ENCODE assay signal across 18 cellular contexts in genomic region chr15:76116138-76116885, GRCh38. TPM values are rescaled to one million over a fixed set of nuclear protein-coding genes. Genes with fewer than 3 reads are reported as not detected.
"Had no signal": no experiment of that assay in that cellular context is flagged by ENCODE, and none has a peak within 500 bp of the region (broad histone marks: within the 10 kb centered on the region; RNA-seq: fewer than 3 reads in every experiment).

No MANE protein-coding gene starts in this region.

- H3K4me3 ChIP-seq: breast epithelium, heart left ventricle, ovary, sigmoid colon, vagina had no signal

- DNase-seq: activated CD4-positive, alpha-beta T cell treated with anti-CD3 and anti-CD28 coated beads, Interleukin-2, amount 50 U/mL, for 1 hour; activated naive CD4-positive, alpha-beta T cell treated with anti-CD3 and anti-CD28 coated beads for 36 hours; activated naive CD8-positive, alpha-beta T cell treated with anti-CD3 and anti-CD28 coated beads, Interleukin-2, amount 50 U/mL, for 24 hours; activated T-cell treated with anti-CD3 and anti-CD28 coated beads for 4 hours; aorta; cerebellar nuclear complex; effector memory CD4-positive, alpha-beta T cell; foreskin melanocyte; heart left ventricle; ovary; sigmoid colon; stimulated activated CD4-positive, alpha-beta T cell treated with anti-CD3 and anti-CD28 coated beads, Interleukin-2, amount 100 ng/mL, for 24 hours had no signal

- ATAC-seq: activated CD4-positive, CD25-positive, alpha-beta regulatory T cell treated with anti-CD3 and anti-CD28 coated beads, Interleukin-2, amount 50 U/mL, for 24 hours; activated naive CD8-positive, alpha-beta T cell treated with anti-CD3 and anti-CD28 coated beads, Interleukin-2, amount 50 U/mL, for 24 hours; activated T-helper 17 cell treated with anti-CD3 and anti-CD28 coated beads, Interleukin-2, amount 50 U/mL, for 72 hours; heart left ventricle had no signal

- H3K9me3 ChIP-seq: breast epithelium, heart left ventricle, ovary, sigmoid colon, vagina had no signal

- H3K4me1 ChIP-seq: breast epithelium, heart left ventricle, sigmoid colon, vagina had no signal

- H3K36me3 ChIP-seq: breast epithelium, heart left ventricle, ovary, sigmoid colon, vagina had no signal

- H3K27ac ChIP-seq: breast epithelium, epithelial cell of prostate, heart left ventricle, ovary, sigmoid colon, vagina had no signal

- H3K27me3 ChIP-seq: breast epithelium, ovary, vagina had no signal

RNA-seq across cellular contexts. Expression of gene TMEM266, which starts 56.5 kb away (rescaled TPM):
- total RNA-seq: activated naive CD4-positive, alpha-beta T cell treated with anti-CD3 and anti-CD28 coated beads for 36 hours; myocyte; vagina had no signal
- polyA plus RNA-seq: aorta had no signal
